ENCODE assay signal across 29 cellular contexts in the genomic region with DNA sequence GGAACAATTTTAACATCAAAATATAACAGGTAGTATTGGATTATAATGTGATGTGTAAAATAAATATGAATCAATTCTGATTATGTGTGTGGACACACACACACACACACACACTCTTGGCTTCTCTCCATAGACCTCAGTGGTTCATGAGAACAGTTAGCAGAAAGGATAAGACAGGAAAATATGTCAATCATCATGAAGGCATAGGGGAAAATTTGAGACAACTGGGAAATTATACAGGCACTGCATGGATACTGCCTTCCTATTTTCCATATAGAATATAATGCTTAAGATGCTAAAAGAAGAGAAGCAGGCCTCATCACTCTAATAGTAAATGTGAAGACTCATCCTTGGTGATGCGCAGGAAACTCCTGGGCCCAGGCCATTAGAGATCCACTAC.
"Had no signal": no experiment of that assay in that cellular context is flagged by ENCODE, and none has a peak within 500 bp of the region (broad histone marks: within the 10 kb centered on the region; RNA-seq: fewer than 3 reads in every experiment).

No MANE protein-coding gene starts in this region.

- H3K27ac ChIP-seq: stomach, suprapubic skin, testis, thoracic aorta, thyroid gland, tibial artery, tibial nerve, transverse colon, upper lobe of left lung, upper lobe of right lung, uterus, vagina had no signal

- DNase-seq: stimulated activated CD4-positive, alpha-beta T cell treated with anti-CD3 and anti-CD28 coated beads, Interleukin-2, amount 100 ng/mL, for 48 hours; stimulated activated CD4-positive, alpha-beta T cell treated with anti-CD3 and anti-CD28 coated beads, Interleukin-4, amount 100 ng/mL, for 1 hour; stimulated activated CD4-positive, alpha-beta T cell treated with anti-CD3 and anti-CD28 coated beads, Interleukin-4, amount 100 ng/mL, for 24 hours; stimulated activated CD4-positive, alpha-beta T cell treated with anti-CD3 and anti-CD28 coated beads, Interleukin-4, amount 100 ng/mL, for 4 hours; stimulated activated CD8-positive, alpha-beta memory T cell treated with anti-CD3 and anti-CD28 coated beads, Interleukin-4, amount 100 ng/mL, for 48 hours; stimulated activated naive B cell treated with anti-CD40 and anti-IgM and Interleukin-4, amounts not matched to agents 10 μg/mL and 1 μg/mL and 100 μg/mL, for 72 hours; stimulated activated naive CD4-positive, alpha-beta T cell; stimulated activated naive CD4-positive, alpha-beta T cell treated with Interleukin-2 at 50 U/mL for 16 hours; stimulated activated naive CD8-positive, alpha-beta T cell treated with anti-CD3 and anti-CD28 coated beads, Interleukin-15, amount 100 ng/mL, for 72 hours; stimulated activated naive CD8-positive, alpha-beta T cell treated with anti-CD3 and anti-CD28 coated beads, Interleukin-15, Interleukin-2, amounts not matched to agents 100 U/mL and 50 U/mL, for 24 hours; stomach; substantia nigra; testis; thyroid gland; tibial artery; transverse colon; trophoblast cell; upper lobe of left lung; upper lobe of right lung; uterus had no signal

- H3K9me3 Mint-ChIP-seq: stimulated activated effector memory CD8-positive, alpha-beta T cell treated with anti-CD3 and anti-CD28 coated beads, Interleukin-12 subunit alpha, Interleukin-12 subunit beta, amount 100 ng/mL, for 72 hours; stimulated activated memory B cell treated with anti-CD40 and anti-IgM and Interleukin-4, amounts not matched to agents 10 μg/mL and 1 μg/mL and 100 μg/mL, for 72 hours; stimulated activated naive CD8-positive, alpha-beta T cell treated with anti-CD3 and anti-CD28 coated beads, Interleukin-15, amount 100 ng/mL, for 72 hours; stimulated activated naive CD8-positive, alpha-beta T cell treated with anti-CD3 and anti-CD28 coated beads, Interleukin-15, Interleukin-2, amounts not matched to agents 100 ng/mL and 50 ng/mL, for 24 hours; type B pancreatic cell had no signal

- H3K4me3 ChIP-seq: stomach, suprapubic skin, testis, thoracic aorta, thyroid gland, tibial artery, tibial nerve, transverse colon, upper lobe of left lung, upper lobe of right lung, uterus, vagina had no signal

- H3K9me3 ChIP-seq: stomach, suprapubic skin, testis, thoracic aorta, thyroid gland, tibial artery, tibial nerve, transverse colon, upper lobe of left lung, upper lobe of right lung, uterus, vagina had no signal

- H3K4me3 Mint-ChIP-seq: stimulated activated effector memory CD8-positive, alpha-beta T cell treated with anti-CD3 and anti-CD28 coated beads, Interleukin-12 subunit alpha, Interleukin-12 subunit beta, amount 100 ng/mL, for 72 hours; stimulated activated memory B cell treated with anti-CD40 and anti-IgM and Interleukin-4, amounts not matched to agents 10 μg/mL and 1 μg/mL and 100 μg/mL, for 72 hours; stimulated activated naive B cell treated with anti-CD40 and anti-IgM and Interleukin-4, amounts not matched to agents 10 μg/mL and 1 μg/mL and 100 μg/mL, for 72 hours; stimulated activated naive CD8-positive, alpha-beta T cell treated with anti-CD3 and anti-CD28 coated beads, Interleukin-15, amount 100 ng/mL, for 72 hours; stimulated activated naive CD8-positive, alpha-beta T cell treated with anti-CD3 and anti-CD28 coated beads, Interleukin-15, Interleukin-2, amounts not matched to agents 100 ng/mL and 50 ng/mL, for 24 hours; type B pancreatic cell had no signal

- H3K36me3 Mint-ChIP-seq: stimulated activated effector memory CD8-positive, alpha-beta T cell treated with anti-CD3 and anti-CD28 coated beads, Interleukin-12 subunit alpha, Interleukin-12 subunit beta, amount 100 ng/mL, for 72 hours; stimulated activated memory B cell treated with anti-CD40 and anti-IgM and Interleukin-4, amounts not matched to agents 10 μg/mL and 1 μg/mL and 100 μg/mL, for 72 hours; stimulated activated naive B cell treated with anti-CD40 and anti-IgM and Interleukin-4, amounts not matched to agents 10 μg/mL and 1 μg/mL and 100 μg/mL, for 72 hours; type B pancreatic cell had no signal

- H3K27me3 ChIP-seq: stomach, suprapubic skin, testis, thyroid gland, tibial artery, tibial nerve, transverse colon, upper lobe of left lung, upper lobe of right lung, uterus, vagina had no signal

- H3K27ac Mint-ChIP-seq: stimulated activated effector memory CD8-positive, alpha-beta T cell treated with anti-CD3 and anti-CD28 coated beads, Interleukin-12 subunit alpha, Interleukin-12 subunit beta, amount 100 ng/mL, for 72 hours; stimulated activated memory B cell treated with anti-CD40 and anti-IgM and Interleukin-4, amounts not matched to agents 10 μg/mL and 1 μg/mL and 100 μg/mL, for 72 hours; stimulated activated naive B cell treated with anti-CD40 and anti-IgM and Interleukin-4, amounts not matched to agents 10 μg/mL and 1 μg/mL and 100 μg/mL, for 72 hours; stimulated activated naive CD8-positive, alpha-beta T cell treated with anti-CD3 and anti-CD28 coated beads, Interleukin-15, Interleukin-2, amounts not matched to agents 100 ng/mL and 50 ng/mL, for 24 hours; type B pancreatic cell had no signal

- H3K36me3 ChIP-seq: stomach, suprapubic skin, thoracic aorta, thyroid gland, tibial artery, tibial nerve, transverse colon, upper lobe of left lung, upper lobe of right lung, uterus, vagina had no signal

- H3K4me1 ChIP-seq: stomach, suprapubic skin, testis, thyroid gland, tibial artery, tibial nerve, transverse colon, upper lobe of left lung, upper lobe of right lung, uterus, vagina had no signal

- FAIRE-seq: urothelium cell line had no signal

- H3K4me1 Mint-ChIP-seq: stimulated activated effector memory CD8-positive, alpha-beta T cell treated with anti-CD3 and anti-CD28 coated beads, Interleukin-12 subunit alpha, Interleukin-12 subunit beta, amount 100 ng/mL, for 72 hours; stimulated activated memory B cell treated with anti-CD40 and anti-IgM and Interleukin-4, amounts not matched to agents 10 μg/mL and 1 μg/mL and 100 μg/mL, for 72 hours; stimulated activated naive B cell treated with anti-CD40 and anti-IgM and Interleukin-4, amounts not matched to agents 10 μg/mL and 1 μg/mL and 100 μg/mL, for 72 hours; stimulated activated naive CD8-positive, alpha-beta T cell treated with anti-CD3 and anti-CD28 coated beads, Interleukin-15, amount 100 ng/mL, for 72 hours had no signal

- H3K27me3 Mint-ChIP-seq: stimulated activated memory B cell treated with anti-CD40 and anti-IgM and Interleukin-4, amounts not matched to agents 10 μg/mL and 1 μg/mL and 100 μg/mL, for 72 hours; stimulated activated naive B cell treated with anti-CD40 and anti-IgM and Interleukin-4, amounts not matched to agents 10 μg/mL and 1 μg/mL and 100 μg/mL, for 72 hours; stimulated activated naive CD8-positive, alpha-beta T cell treated with anti-CD3 and anti-CD28 coated beads, Interleukin-15, amount 100 ng/mL, for 72 hours; stimulated activated naive CD8-positive, alpha-beta T cell treated with anti-CD3 and anti-CD28 coated beads, Interleukin-15, Interleukin-2, amounts not matched to agents 100 ng/mL and 50 ng/mL, for 24 hours had no signal
